In the genomic region with DNA sequence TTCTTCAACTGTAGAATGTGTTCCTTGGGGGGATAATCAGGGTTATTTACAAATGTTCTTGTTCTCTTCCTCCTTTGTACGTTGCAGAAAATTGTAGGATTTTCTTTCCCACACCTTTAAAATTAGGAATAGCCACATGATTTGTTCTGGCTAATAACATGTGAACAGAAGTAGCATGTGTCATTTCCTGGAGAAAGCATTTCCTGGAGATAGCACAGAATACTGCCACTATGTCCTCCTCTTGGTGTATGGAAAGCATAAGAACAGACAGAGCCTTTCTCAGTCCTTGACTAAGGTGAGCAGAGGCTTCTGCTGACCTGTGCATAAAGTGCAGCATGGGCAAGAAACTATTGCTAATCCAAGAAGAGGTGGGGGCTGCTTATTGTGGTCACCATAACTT, we compare ENCODE assay signal across 17 cellular contexts.
DNase-seq lines count a peak whose midpoint lies in the region; TF ChIP-seq lines count a peak whose summit lies in the region.
"Had no signal": no experiment of that assay in that cellular context is flagged by ENCODE, and none has a peak within 500 bp of the region (broad histone marks: within the 10 kb centered on the region; RNA-seq: fewer than 3 reads in every experiment).

No MANE protein-coding gene starts in this region.

- H3K9me3 ChIP-seq in SJSA1 (replicated peaks), result no peaks in the 10 kb centered on the region
- H3K9me3 ChIP-seq in prostate gland, result no peaks in the 10 kb centered on the region
- H3K9me3 ChIP-seq: left ventricle myocardium inferior, Peyer's patch, stomach, transverse colon had no signal

- 0 out of 2 replicates have a peak overlapping the region, but pooled peaks have one; percentile 5 for H3K27ac ChIP-seq in SJSA1
- no peak overlapping the region for H3K27ac ChIP-seq in prostate gland
- H3K27ac ChIP-seq: left ventricle myocardium inferior, Peyer's patch, stomach, transverse colon, WERI-Rb-1 had no signal

- no peak overlapping the region for H3K4me3 ChIP-seq in SJSA1
- no peak overlapping the region for H3K4me3 ChIP-seq in cardiac fibroblast (replicated peaks in 1 of 2; ENCODE audit: low read depth in 2 of 2, low read length in 2 of 2)
- H3K4me3 ChIP-seq in prostate gland, result no peak overlapping the region
- H3K4me3 ChIP-seq: heart right ventricle, left ventricle myocardium inferior, Peyer's patch, stomach, transverse colon had no signal

- no peak for TF ChIP-seq CTCF in cardiac fibroblast (IDR thresholded peaks at IDR 0.05; ENCODE audit: low read depth, low read length)
- no peak for TF ChIP-seq CTCF in prostate gland (IDR thresholded peaks at IDR 0.05)

- WGBS in prostate gland, result 88% methylated on average over 1 of the region's 1 CpG

- peaks cover 14% of the 10 kb centered on the region for H3K4me1 ChIP-seq in SJSA1 (replicated peaks)
- H3K4me1 ChIP-seq in prostate gland (replicated peaks), result no peaks in the 10 kb centered on the region
- H3K4me1 ChIP-seq: Peyer's patch had no signal

- peak; percentile 51 for DNase-seq in ELR (ENCODE audit: low read depth)
- DNase-seq in SJSA1 (ENCODE audit: low read depth in 1 of 2, low spot score in 2 of 2), result no peak
- DNase-seq in cardiac fibroblast (ENCODE audit: low read depth in 2 of 2), result peak; percentile 63 to 68
- peak; percentile 58 to 77 for DNase-seq in lung microvascular endothelial cell (ENCODE audit: low read depth in 2 of 2)
- no peak for DNase-seq in GF-D8 (lab: John Stamatoyannopoulos, UW)
- no peak for DNase-seq in prostate gland (ENCODE audit: low spot score)
- no peak for DNase-seq in GOT3 (lab: John Stamatoyannopoulos, UW)
- no peak for DNase-seq in stimulated activated CD4-positive, alpha-beta T cell treated with anti-CD3 and anti-CD28 coated beads, Interleukin-1b, Interleukin-23, amount 100 ng/mL, for 48 hours
- DNase-seq: activated naive CD4-positive, alpha-beta T cell treated with anti-CD3 and anti-CD28 coated beads, Interleukin-2, amount 10 ng/mL, durations not matched to agents 7 days and 5 days; heart right ventricle; left ventricle myocardium inferior; Peyer's patch; posterior cingulate gyrus; stimulated activated CD8-positive, alpha-beta memory T cell treated with anti-CD3 and anti-CD28 coated beads, Interleukin-4, amount 100 ng/mL, for 48 hours; stomach had no signal

- intact Hi-C loops in prostate gland (cut with DNase I), result no loop called here

- H3K36me3 ChIP-seq in SJSA1, result no peaks in the 10 kb centered on the region
- no peaks in the 10 kb centered on the region for H3K36me3 ChIP-seq in prostate gland
- H3K36me3 ChIP-seq: left ventricle myocardium inferior, transverse colon, WERI-Rb-1 had no signal

- TF ChIP-seq POLR2A in prostate gland (IDR thresholded peaks at IDR 0.05), result no peak

- H3K27me3 ChIP-seq in SJSA1 (replicated peaks), result no peaks in the 10 kb centered on the region
- H3K27me3 ChIP-seq in prostate gland (replicated peaks; ENCODE audit: insufficient read depth), result no peaks in the 10 kb centered on the region
- H3K27me3 ChIP-seq: heart right ventricle, Peyer's patch, stomach, transverse colon had no signal

Comparison
In these comparisons a context has a peak if more than half of its experiments do, and no peak if none do; other contexts are left out.
1. DNase-seq: peak in ELR (single experiment), cardiac fibroblast (2 of 2) and lung microvascular endothelial cell (2 of 2); none in SJSA1 (0 of 2), GF-D8 (single experiment), prostate gland (single experiment), GOT3 (single experiment) and stimulated activated CD4-positive, alpha-beta T cell treated with anti-CD3 and anti-CD28 coated beads, Interleukin-1b, Interleukin-23, amount 100 ng/mL, for 48 hours (single experiment).